In genomic region chr20:31475032-31475431, GRCh38 we compare ENCODE assay signal across 11 cellular contexts. TPM values are rescaled to one million over a fixed set of nuclear protein-coding genes. Genes with fewer than 3 reads are reported as not detected.
DNase-seq lines count a peak whose midpoint lies in the region; ATAC-seq, FAIRE-seq and TF ChIP-seq lines count a peak whose summit lies in the region.
"Had no signal": no experiment of that assay in that cellular context is flagged by ENCODE, and none has a peak within 500 bp of the region (broad histone marks: within the 10 kb centered on the region; RNA-seq: fewer than 3 reads in every experiment).

TSS of gene DEFB124 (minus strand) at chr20:31475127. CDS start at chr20:31473013, 2,114 bp downstream.
TSS of gene REM1 (plus strand) at chr20:31475288. CDS start at chr20:31476446, 1,158 bp downstream.

- H3K36me3 ChIP-seq in Panc1 (ENCODE audit: control insufficient read depth, insufficient read depth, low read length) = no peaks in the 10 kb centered on the region
- no peaks in the 10 kb centered on the region for H3K36me3 ChIP-seq in heart left ventricle
- H3K36me3 ChIP-seq in ovary = no peaks in the 10 kb centered on the region

- no peak for FAIRE-seq in A549 (lab: Jason Lieb, UNC)

- TF ChIP-seq RAD21 in A549 (conservative IDR thresholded peaks at IDR 0.05 in 1 of 2, IDR thresholded peaks at IDR 0.05 in 1 of 2) = no peak

- H3K27me3 ChIP-seq in Panc1 (ENCODE audit: control insufficient read depth, insufficient read depth, low read length) = 0 out of 2 replicates have a peak, but pooled peaks cover 2% of the 10 kb centered on the region
- H3K27me3 ChIP-seq in heart left ventricle = peaks cover 0 to 26% (median 19%) of the 10 kb centered on the region in 9 donors
- no peaks in the 10 kb centered on the region for H3K27me3 ChIP-seq in ovary

- no peak for TF ChIP-seq POLR2A in A549 (IDR thresholded peaks at IDR 0.05; ENCODE audit: low read length)
- no peak for TF ChIP-seq POLR2A in heart left ventricle (IDR thresholded peaks at IDR 0.05)
- no peak for TF ChIP-seq POLR2A in ovary (IDR thresholded peaks at IDR 0.05)

- CTCF ChIA-PET in A549 (lab: Yijun Ruan, JAX) = interaction anchor here (0.6 to 2.9 kb wide), 4 partner anchors 13 to 27 kb away, joined by 3 to 12 read pairs (median 8); no protein-coding TSS in a partner anchor
- CTCF ChIA-PET in Panc1 (lab: Charles Lee) = interaction anchor here (0.7 to 3.9 kb wide), 3 partner anchors 11 to 28 kb away, joined by 3 to 21 read pairs (median 4); no protein-coding TSS in a partner anchor

- TF ChIP-seq CTCF in A549 (IDR thresholded peaks at IDR 0.05) = no peak
- TF ChIP-seq CTCF in Panc1 (IDR thresholded peaks at IDR 0.05) = no peak
- no peak for TF ChIP-seq CTCF in heart left ventricle (IDR thresholded peaks at IDR 0.05)
- TF ChIP-seq CTCF in ovary (IDR thresholded peaks at IDR 0.05) = no peak
- TF ChIP-seq CTCF in chondrocyte (IDR thresholded peaks at IDR 0.05) = no peak

- peaks cover 0 to 11% of the 10 kb centered on the region in 2 donors for H3K4me1 Mint-ChIP-seq in immature natural killer cell
- no peaks in the 10 kb centered on the region for H3K4me1 Mint-ChIP-seq in chondrocyte (ENCODE audit: low read depth)

- no peaks in the 10 kb centered on the region for H3K9me3 ChIP-seq in A549
- H3K9me3 ChIP-seq in Panc1 (ENCODE audit: control insufficient read depth, insufficient read depth, low read depth, low read length) = no peaks in the 10 kb centered on the region
- H3K9me3 ChIP-seq in heart left ventricle = no peaks in the 10 kb centered on the region
- no peaks in the 10 kb centered on the region for H3K9me3 ChIP-seq in ovary

- H3K4me1 ChIP-seq in A549 (peaks cover 8% of the 10 kb centered on the region; the same call in 2 of the 3 replicates), Panc1 (ENCODE audit: control insufficient read depth, insufficient read depth, low read length) (peaks cover 12% of the 10 kb centered on the region; the same call in 1 of the 2 replicates), heart left ventricle (peaks cover 0 to 29% (median 9%) of the 10 kb centered on the region in 12 donors), ovary (ENCODE audit: insufficient read depth) (peaks cover 2% of the 10 kb centered on the region)

- H3K27ac Mint-ChIP-seq in immature natural killer cell (no peak within 1 kb of the TSS), chondrocyte (ENCODE audit: unreplicated experiment) (no peak within 1 kb of the TSS)
- H3K27ac Mint-ChIP-seq: activated CD8-positive, alpha-beta T cell treated with anti-CD3 and anti-CD28 coated beads, Interleukin-2, amount 10 ng/mL, durations not matched to agents 7 days and 5 days had no signal

- DNase-seq in A549 (ENCODE audit: low read depth in 1 of 2, low spot score in 1 of 2) = no peak
- DNase-seq in Panc1 (ENCODE audit: low read depth, low spot score) = no peak
- peak; percentile 44 to 80 (median 75) for DNase-seq in heart left ventricle
- peak in 3 of 5 donors; percentile 35 to 56 (median 50) for DNase-seq in ovary
- DNase-seq in NOMO-1 treated with DMSO at 0.1 percent for 48 hours (lab: John Stamatoyannopoulos, UW; ENCODE audit: unreplicated experiment) = no peak
- no peak for DNase-seq in NK-92 (lab: John Stamatoyannopoulos, UW; ENCODE audit: unreplicated experiment)
- no peak for DNase-seq in immature natural killer cell
- no peak for DNase-seq in chondrocyte (ENCODE audit: low spot score)
- DNase-seq: activated CD8-positive, alpha-beta T cell treated with anti-CD3 and anti-CD28 coated beads, Interleukin-2, amount 10 ng/mL, durations not matched to agents 7 days and 5 days; nucleus accumbens had no signal

- ATAC-seq in A549 (peak in 1 of 2 experiments; percentile 38; a peak in 3 of 6 replicates), Panc1 (peak; percentile 43; the same call in 1 of the 2 replicates), heart left ventricle (peak; percentile 83 to 90 (median 88))
- ATAC-seq: activated CD8-positive, alpha-beta T cell treated with anti-CD3 and anti-CD28 coated beads, Interleukin-2, amount 10 ng/mL, durations not matched to agents 7 days and 5 days had no signal

- BruUV-seq in Panc1 (replicated peaks; lab: Mats Ljungman, UMichigan) = no TSS peak

- H3K36me3 Mint-ChIP-seq in immature natural killer cell = peaks cover 0 to 3% (median 0%) of the 10 kb centered on the region in 3 donors
- no peaks in the 10 kb centered on the region for H3K36me3 Mint-ChIP-seq in chondrocyte (ENCODE audit: low read depth)

- in situ Hi-C loops in Panc1 (cut with HindIII; ENCODE audit: low pct_unique_long_range_greater_than_20kb, low sequenced_read_pairs) = no loop called here

- peaks cover 6 to 17% (median 15%) of the 10 kb centered on the region in 3 donors for H3K27me3 Mint-ChIP-seq in immature natural killer cell (ENCODE audit: low read depth in 3 of 3)
- H3K27me3 Mint-ChIP-seq in chondrocyte (ENCODE audit: low read depth) = peaks cover 22% of the 10 kb centered on the region

- TF ChIP-seq EP300 in A549 (IDR thresholded peaks at IDR 0.05) (no peak), ovary (IDR thresholded peaks at IDR 0.05) (no peak)

- peak within 1 kb of the TSS in 1 of 5 donors; percentile 4 for H3K4me3 Mint-ChIP-seq in immature natural killer cell
- H3K4me3 Mint-ChIP-seq in chondrocyte (ENCODE audit: unreplicated experiment) = no peak within 1 kb of the TSS
- H3K4me3 Mint-ChIP-seq: activated CD8-positive, alpha-beta T cell treated with anti-CD3 and anti-CD28 coated beads, Interleukin-2, amount 10 ng/mL, durations not matched to agents 7 days and 5 days had no signal

- POLR2A ChIA-PET in A549 (lab: Yijun Ruan, JAX) (no interaction called here), Panc1 (lab: Charles Lee) (no interaction called here)

- H3K9me3 Mint-ChIP-seq in immature natural killer cell (peaks cover 0 to 3% (median 0%) of the 10 kb centered on the region in 6 donors), chondrocyte (ENCODE audit: low read depth) (no peaks in the 10 kb centered on the region)

- H3K4me2 ChIP-seq in A549 = peak within 1 kb of the TSS; percentile 58

- H3K27ac ChIP-seq in A549 (no peak within 1 kb of the TSS; a peak in 2 of 6 replicates), Panc1 (ENCODE audit: low read length) (no peak within 1 kb of the TSS), heart left ventricle (peak within 1 kb of the TSS; percentile 27 to 91 (median 76)), ovary (peak within 1 kb of the TSS; percentile 18 to 42)

- intact Hi-C loops in Panc1 (cut with micrococcal nuclease; ENCODE audit: unreplicated experiment) = no loop called here
- intact Hi-C loops in heart left ventricle (cut with DNase I) = loop anchor here in 1 of 10 donors (2.0 kb wide), 1 partner anchor 22 kb away; no protein-coding TSS in a partner anchor
- intact Hi-C loops in ovary (cut with DNase I) = no loop called here

- H3K4me3 ChIP-seq in A549 = 0 out of 3 replicates have a peak within 1 kb of the TSS, but pooled peaks have one; percentile 23
- peak within 1 kb of the TSS; percentile 32 to 46 for H3K4me3 ChIP-seq in Panc1 (ENCODE audit: low read depth in 2 of 2, low read length in 2 of 2)
- H3K4me3 ChIP-seq in heart left ventricle = peak within 1 kb of the TSS; percentile 42 to 78 (median 61)
- peak within 1 kb of the TSS; percentile 43 for H3K4me3 ChIP-seq in ovary

- WGBS in A549 (ENCODE audit: missing lambda C conversion rate) = 86% methylated on average over 7 of the region's 27 CpGs
- WGBS in heart left ventricle, 4 donors = 0 to 4% (median 2%) methylated on average over 4 to 27 of the region's 27 CpGs
- WGBS in ovary, 3 donors = 1 to 3% (median 1%) methylated on average over 17 to 27 of the region's 27 CpGs

RNA-seq across cellular contexts. Expression of gene DEFB124, which starts in this region (rescaled TPM):
- polyA plus RNA-seq in A549 (2011; rRNA removed) = not detected in 2 replicates
- polyA plus RNA-seq in A549 (2012; cell fraction: cytosol; rRNA removed) = not detected in 2 replicates
- polyA plus RNA-seq in A549 (2012; cell fraction: nucleus; rRNA removed) = 0.26 TPM in 1 of 2 replicates, not detected in the other
- polyA plus RNA-seq in A549 (2017; fragmentation: RNase III; extraction: RNeasy Plus Mini Kit Qiagen cat#74134 plus additional on column Dnase treatment) = 0.18 TPM in 1 of 3 replicates, not detected in the others
- not detected in 2 replicates for polyA minus RNA-seq in A549 (2011; rRNA and poly(A)+ RNA removed)
- total RNA-seq in Panc1 (2021; ENCODE audit: unreplicated experiment) = not detected
- polyA plus RNA-seq in Panc1 (2012; ENCODE audit: insufficient read length) = not detected
- not detected for total RNA-seq in heart left ventricle
- under 1 TPM in 1 of 2 donors, not detected in 1; 0.76 TPM for polyA plus RNA-seq in heart left ventricle
- under 1 TPM in 2 of 7 donors, not detected in 5; 0.45 to 0.62 TPM for total RNA-seq in ovary
- polyA plus RNA-seq in ovary = under 1 TPM in 1 of 2 donors, not detected in 1; 0.82 TPM
- polyA plus RNA-seq in immature natural killer cell = not detected
- total RNA-seq in chondrocyte = not detected in 3 replicates
- total RNA-seq: activated CD8-positive, alpha-beta T cell treated with anti-CD3 and anti-CD28 coated beads, Interleukin-2, amount 10 ng/mL, durations not matched to agents 7 days and 5 days; MCF 10A had no signal

RNA-seq across cellular contexts. Expression of gene REM1, which starts in this region (rescaled TPM):
- polyA plus RNA-seq in A549 (2011; rRNA removed) = not detected in 2 replicates
- polyA plus RNA-seq in A549 (2012; cell fraction: cytosol; rRNA removed) = 0.04 TPM in 1 of 2 replicates, not detected in the other
- polyA plus RNA-seq in A549 (2012; cell fraction: nucleus; rRNA removed) = 0.02 TPM in 1 of 2 replicates, not detected in the other
- not detected in 3 replicates for polyA plus RNA-seq in A549 (2017; fragmentation: RNase III; extraction: RNeasy Plus Mini Kit Qiagen cat#74134 plus additional on column Dnase treatment)
- not detected in 2 replicates for polyA minus RNA-seq in A549 (2011; rRNA and poly(A)+ RNA removed)
- not detected for total RNA-seq in Panc1 (2021; ENCODE audit: unreplicated experiment)
- not detected for polyA plus RNA-seq in Panc1 (2012; ENCODE audit: insufficient read length)
- 1 to 10 TPM in 8 of 9 donors, under 1 TPM in 1; 0.44 to 5.3 (median 1.5) TPM for total RNA-seq in heart left ventricle
- polyA plus RNA-seq in heart left ventricle = 1 to 10 TPM; 2.6 to 3.2 TPM
- total RNA-seq in ovary = 1 to 10 TPM; 1.1 to 6.5 (median 2.4) TPM
- 1 to 10 TPM; 2.9 to 5.3 TPM for polyA plus RNA-seq in ovary
- not detected for polyA plus RNA-seq in immature natural killer cell
- total RNA-seq in chondrocyte = not detected in 3 replicates
- total RNA-seq: activated CD8-positive, alpha-beta T cell treated with anti-CD3 and anti-CD28 coated beads, Interleukin-2, amount 10 ng/mL, durations not matched to agents 7 days and 5 days; MCF 10A had no signal

Comparison
In these comparisons a context has a peak if more than half of its experiments do, and no peak if none do; other contexts are left out.
1. Peak in ATAC-seq and H3K4me3 ChIP-seq in Panc1; RNA of the genes that start here not detected or under 1 TPM.
2. DNase-seq: peak in heart left ventricle (5 of 5) and ovary (3 of 5); none in A549 (0 of 2), Panc1 (single experiment), NOMO-1 treated with DMSO at 0.1 percent for 48 hours (single experiment), NK-92 (single experiment), immature natural killer cell (0 of 3) and chondrocyte (single experiment).
3. H3K27ac ChIP-seq: peak in heart left ventricle (12 of 12) and ovary (2 of 2); none in A549 (0 of 2) and Panc1 (single experiment).
4. Peak in every context shown above with its lines, with median percentiles within 50 percentile points of each other: H3K4me3 ChIP-seq.